ENCODE assay signal across 1 cellular context in the genomic region with DNA sequence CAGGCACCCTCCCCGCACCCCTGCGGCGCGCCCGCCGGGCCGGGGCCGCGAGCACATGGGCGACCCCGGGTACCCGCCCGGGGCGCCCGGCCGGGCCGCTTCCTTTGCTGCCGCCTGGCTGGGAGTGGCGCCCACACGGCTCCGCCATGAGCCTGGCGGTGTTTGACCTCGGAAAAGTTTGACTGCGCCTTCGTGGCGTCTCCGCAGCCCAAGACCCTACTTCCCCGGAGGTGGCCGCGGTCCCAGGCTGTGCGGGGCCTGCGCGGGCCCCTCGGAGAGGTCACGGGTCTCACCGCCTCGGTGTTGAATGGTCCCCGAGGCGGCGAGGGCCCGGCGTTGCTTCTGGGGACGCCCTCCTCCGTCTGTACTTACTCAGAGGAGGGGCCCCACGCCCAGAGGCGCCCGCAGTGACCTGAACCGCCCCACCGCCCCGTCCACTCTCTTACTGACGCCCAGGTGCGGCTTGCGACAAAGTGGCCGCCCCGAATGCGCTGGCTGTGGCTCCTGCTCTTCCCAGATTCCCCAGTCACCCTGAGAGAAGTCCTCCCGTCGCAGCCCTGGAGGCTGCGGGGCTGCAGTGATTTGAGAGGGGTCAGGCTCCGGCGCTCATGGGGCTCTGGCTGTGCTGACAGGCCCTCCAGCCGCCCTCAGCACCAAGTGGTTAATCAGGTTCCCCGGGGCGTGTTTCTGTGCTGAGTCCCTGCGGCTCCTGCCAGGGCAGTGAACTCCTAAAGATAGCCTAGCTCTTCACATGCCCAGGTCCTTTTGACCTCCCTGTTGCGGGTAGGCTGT.
TF ChIP-seq lines count a peak whose summit lies in the region.

No MANE protein-coding gene starts in this region.

TF ChIP-seq in H1, 55 proteins besides CTCF, POLR2A, EP300 and RAD21 (continued from another document):
- TF ChIP-seq EZH2 (IDR thresholded peaks at IDR 0.05; ENCODE audit: low read depth, low read length, severe bottlenecking) (peak; percentile 59), HDAC6 (IDR thresholded peaks at IDR 0.05; ENCODE audit: low read depth, low read length) (no peak), MAFK (IDR thresholded peaks at IDR 0.05; ENCODE audit: low read depth, low read length) (no peak), CBX8 (IDR thresholded peaks at IDR 0.05; ENCODE audit: borderline replicate concordance, low read depth, low read length) (no peak), GTF2F1 (IDR thresholded peaks at IDR 0.05; ENCODE audit: borderline replicate concordance, low read depth, low read length) (no peak), ASH2L (IDR thresholded peaks at IDR 0.05; ENCODE audit: low read length) (peak; percentile 28), SIX5 (IDR thresholded peaks at IDR 0.05; ENCODE audit: low read depth, low read length) (no peak), PHF8 (conservative IDR thresholded peaks at IDR 0.05; ENCODE audit: low read depth, low read length) (peak; percentile 38; the same call in 1 of the 2 replicates), SRF (IDR thresholded peaks at IDR 0.05; ENCODE audit: low read depth, low read length) (no peak), NANOG (IDR thresholded peaks at IDR 0.05; ENCODE audit: insufficient read depth, low read depth, low read length, poor library complexity, severe bottlenecking) (no peak), POLR2AphosphoS5 (IDR thresholded peaks at IDR 0.05; ENCODE audit: low read depth, low read length) (no peak), KDM4A (IDR thresholded peaks at IDR 0.05; ENCODE audit: low read depth, low read length, severe bottlenecking) (peak; percentile 27), BCL11A (IDR thresholded peaks at IDR 0.05; ENCODE audit: low read depth in 2 of 2, low read length in 2 of 2) (no peak), TBP (IDR thresholded peaks at IDR 0.05; ENCODE audit: low read depth, low read length) (no peak), YY1 (IDR thresholded peaks at IDR 0.05; ENCODE audit: low read depth, low read length) (no peak), CHD2 (IDR thresholded peaks at IDR 0.05; ENCODE audit: low read length) (no peak), GABPA (IDR thresholded peaks at IDR 0.05; ENCODE audit: borderline replicate concordance, insufficient read depth, low read length) (no peak), TEAD4 (IDR thresholded peaks at IDR 0.05; ENCODE audit: low read depth, low read length) (no peak), NRF1 (IDR thresholded peaks at IDR 0.05; ENCODE audit: low read depth, low read length) (no peak), SUZ12 (IDR thresholded peaks at IDR 0.05; ENCODE audit: low read length) (peak; percentile 43), BACH1 (IDR thresholded peaks at IDR 0.05; ENCODE audit: low read length) (no peak), SIN3A (conservative IDR thresholded peaks at IDR 0.05 in 1 of 2, IDR thresholded peaks at IDR 0.05 in 1 of 2; ENCODE audit: low read depth in 1 of 2, low read length in 2 of 2) (no peak), JUND (IDR thresholded peaks at IDR 0.05; ENCODE audit: low read length) (no peak)
- TF ChIP-seq, protein P1, sequence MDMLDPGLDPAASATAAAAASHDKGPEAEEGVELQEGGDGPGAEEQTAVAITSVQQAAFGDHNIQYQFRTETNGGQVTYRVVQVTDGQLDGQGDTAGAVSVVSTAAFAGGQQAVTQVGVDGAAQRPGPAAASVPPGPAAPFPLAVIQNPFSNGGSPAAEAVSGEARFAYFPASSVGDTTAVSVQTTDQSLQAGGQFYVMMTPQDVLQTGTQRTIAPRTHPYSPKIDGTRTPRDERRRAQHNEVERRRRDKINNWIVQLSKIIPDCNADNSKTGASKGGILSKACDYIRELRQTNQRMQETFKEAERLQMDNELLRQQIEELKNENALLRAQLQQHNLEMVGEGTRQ (IDR thresholded peaks at IDR 0.05; ENCODE audit: low read length): no peak
